ENCODE assay signal across 7 cellular contexts in the genomic region with DNA sequence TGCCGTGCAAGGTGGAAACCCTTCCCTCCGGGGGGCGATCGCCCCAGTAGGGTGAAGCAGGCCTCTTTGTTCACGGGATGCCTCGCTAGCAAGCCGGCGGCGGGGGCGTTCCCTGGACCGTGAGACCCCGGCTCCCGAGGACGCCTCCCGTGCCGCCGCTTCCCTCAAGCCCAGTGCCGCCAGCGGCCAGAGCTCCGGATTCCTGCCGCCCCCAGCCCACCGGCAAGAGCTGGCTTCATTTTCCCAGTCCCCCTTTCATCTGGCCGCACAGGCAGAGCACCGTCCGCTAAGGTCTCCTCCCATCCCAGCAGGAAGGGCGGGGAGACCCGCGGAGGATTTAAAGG. TPM values are rescaled to one million over a fixed set of nuclear protein-coding genes. Genes with fewer than 3 reads are reported as not detected.
DNase-seq lines count a peak whose midpoint lies in the region; ATAC-seq, FAIRE-seq and TF ChIP-seq lines count a peak whose summit lies in the region.

No MANE protein-coding gene starts in this region.

- FAIRE-seq in H54 (lab: Jason Lieb, UNC), result no peak

- H3K27ac ChIP-seq in mesenchymal stem cell (ENCODE audit: low read length, poor library complexity, severe bottlenecking) (peak overlapping the region; percentile 59), temporal lobe (ENCODE audit: low read depth, low read length) (peak overlapping the region; percentile 87)

- H3K4me1 ChIP-seq in mesenchymal stem cell (ENCODE audit: control insufficient read depth, insufficient read depth, low read depth, low read length), result peaks cover 25% of the 10 kb centered on the region

- TF ChIP-seq POLR2A in H54 (IDR thresholded peaks at IDR 0.05; ENCODE audit: low read depth, low read length), result no peak; the same call in 1 of the 2 replicates

- peak overlapping the region; percentile 76 to 94 for H3K14ac ChIP-seq in mesenchymal stem cell (ENCODE audit: low read length in 2 of 2)

- peak overlapping the region; percentile 91 for H2BK120ac ChIP-seq in mesenchymal stem cell (ENCODE audit: low read depth, low read length)

- no peaks in the 10 kb centered on the region for H3K36me3 ChIP-seq in mesenchymal stem cell (ENCODE audit: control insufficient read depth in 1 of 2, insufficient read depth in 2 of 2, low read depth in 1 of 2, low read length in 2 of 2)

- H3K4me3 ChIP-seq in cardiac fibroblast (replicated peaks in 1 of 2; ENCODE audit: low read depth in 2 of 2, low read length in 2 of 2), result peak overlapping the region; percentile 70 to 76
- H3K4me3 ChIP-seq in mesenchymal stem cell (ENCODE audit: insufficient read depth in 1 of 2, low read depth in 1 of 2, low read length in 2 of 2), result peak overlapping the region; percentile 80 to 87

- H2BK5ac ChIP-seq in mesenchymal stem cell (ENCODE audit: low read depth, low read length, poor library complexity, severe bottlenecking), result peak overlapping the region; percentile 92

- WGBS in mesenchymal stem cell, result 0% methylated on average over 25 of the region's 28 CpGs

- peak overlapping the region in 1 of 2 experiments; percentile 92 for H3K23ac ChIP-seq in mesenchymal stem cell (ENCODE audit: low read length in 2 of 2)

- peak overlapping the region; percentile 44 for H2AFZ ChIP-seq in mesenchymal stem cell (ENCODE audit: low read depth, low read length)

- peak overlapping the region; percentile 69 to 90 for H2BK12ac ChIP-seq in mesenchymal stem cell (ENCODE audit: low read length in 2 of 2)

- H3K4me2 ChIP-seq in mesenchymal stem cell (ENCODE audit: low read length, poor library complexity, severe bottlenecking), result peak overlapping the region; percentile 85

- peak overlapping the region; percentile 93 for H4K91ac ChIP-seq in mesenchymal stem cell (ENCODE audit: low read length)

- H3K9me3 ChIP-seq in mesenchymal stem cell (ENCODE audit: control insufficient read depth, low read length), result no peaks in the 10 kb centered on the region

- peak overlapping the region; percentile 96 for H4K8ac ChIP-seq in mesenchymal stem cell (ENCODE audit: low read length)

- in situ Hi-C loops in GM13977 (cut with MboI; ENCODE audit: low pct_unique_long_range_greater_than_20kb, low sequenced_read_pairs, unreplicated experiment), result no loop called here

- DNase-seq in GM13977 (ENCODE audit: low spot score) (peak; percentile 37), T-helper 22 cell (ENCODE audit: low read depth) (peak; percentile 25), cardiac fibroblast (ENCODE audit: low read depth in 2 of 2) (no peak), mesenchymal stem cell (peak; percentile 51), H54 (ENCODE audit: insufficient read length, low spot score) (no peak)

- peak; percentile 16 for ATAC-seq in HG02840 (IDR thresholded peaks at IDR 0.05; ENCODE audit: low FRiP score, unreplicated experiment)

- H3K9ac ChIP-seq in mesenchymal stem cell (ENCODE audit: low read length), result peak overlapping the region; percentile 93

- H3K18ac ChIP-seq in mesenchymal stem cell (ENCODE audit: low read depth in 1 of 2, low read length in 2 of 2), result peak overlapping the region; percentile 97 to 99

- peak overlapping the region; percentile 94 to 99 for H3K4ac ChIP-seq in mesenchymal stem cell (ENCODE audit: low read depth in 1 of 2, low read length in 2 of 2)

- H2AK5ac ChIP-seq in mesenchymal stem cell (ENCODE audit: low read length, severe bottlenecking), result peak overlapping the region; percentile 95

- H3K27me3 ChIP-seq in mesenchymal stem cell (ENCODE audit: control insufficient read depth in 1 of 2, insufficient read depth in 1 of 2, low read length in 2 of 2), result no peaks in the 10 kb centered on the region

- TF ChIP-seq CTCF in GM13977 (IDR thresholded peaks at IDR 0.05; ENCODE audit: extremely low read depth, insufficient read depth, missing control alignments) (peak; percentile 18), cardiac fibroblast (IDR thresholded peaks at IDR 0.05; ENCODE audit: low read depth, low read length) (no peak)

- H3K79me1 ChIP-seq in mesenchymal stem cell (replicated peaks; ENCODE audit: low read length, poor library complexity, severe bottlenecking), result peaks cover 3% of the 10 kb centered on the region

- H2BK15ac ChIP-seq in mesenchymal stem cell (ENCODE audit: low read depth, poor library complexity, severe bottlenecking), result peak overlapping the region; percentile 87

RNA-seq across cellular contexts. Expression of gene IER5, which starts 16.3 kb away (rescaled TPM):
- polyA plus RNA-seq in mesenchymal stem cell (2013, experiment 1 of 2), result 11.3 TPM
- polyA plus RNA-seq in mesenchymal stem cell (2013, experiment 2 of 2), result 11.5 TPM
- 17.2 TPM for total RNA-seq in temporal lobe

Comparison
In these comparisons a context has a peak if more than half of its experiments do, and no peak if none do; other contexts are left out.
1. DNase-seq: peak in GM13977 (single experiment), T-helper 22 cell (single experiment) and mesenchymal stem cell (single experiment); none in cardiac fibroblast (0 of 2) and H54 (single experiment).